35 cellular contexts compared by ENCODE assay signal in genomic region chr12:54448344-54448743, GRCh38. TPM values are rescaled to one million over a fixed set of nuclear protein-coding genes. Genes with fewer than 3 reads are reported as not detected.
"Had no signal": no experiment of that assay in that cellular context is flagged by ENCODE, and none has a peak within 500 bp of the region (broad histone marks: within the 10 kb centered on the region; RNA-seq: fewer than 3 reads in every experiment).

No MANE protein-coding gene starts in this region.

- H3K4me3 Mint-ChIP-seq: activated CD4-positive, alpha-beta memory T cell treated with anti-CD3 and anti-CD28 coated beads for 36 hours; activated CD4-positive, alpha-beta T cell treated with anti-CD3 and anti-CD28 coated beads, Interleukin-2, amount 10 ng/mL, durations not matched to agents 24 days and 14 days; activated T-cell treated with anti-CD3 and anti-CD28 coated beads, Interleukin-2, amount 50 U/mL, for 24 hours; activated T-helper 17 cell treated with anti-CD3 and anti-CD28 coated beads, Interleukin-2, amount 50 U/mL, for 72 hours; effector memory CD8-positive, alpha-beta T cell; mesothelial cell of epicardium; naive B cell; nephron progenitor cell had no signal

- H3K9me3 ChIP-seq: gastroesophageal sphincter, neutrophil, right lobe of liver, testis, transverse colon had no signal

- H3K27me3 ChIP-seq: brain microvascular endothelial cell, gastroesophageal sphincter, hepatocyte, neutrophil, right lobe of liver, testis, transverse colon had no signal

- ATAC-seq: activated T-helper 17 cell treated with anti-CD3 and anti-CD28 coated beads, Interleukin-2, amount 50 U/mL, for 72 hours; effector memory CD8-positive, alpha-beta T cell; gastroesophageal sphincter; left colon; right lobe of liver; stimulated activated naive CD8-positive, alpha-beta T cell treated with anti-CD3 and anti-CD28 coated beads, Interleukin-15, Interleukin-2, amounts not matched to agents 100 U/mL and 50 U/mL, for 24 hours had no signal

- H3K9me3 Mint-ChIP-seq: activated CD4-positive, alpha-beta memory T cell treated with anti-CD3 and anti-CD28 coated beads for 36 hours; activated CD4-positive, alpha-beta T cell treated with anti-CD3 and anti-CD28 coated beads, Interleukin-2, amount 10 ng/mL, durations not matched to agents 24 days and 14 days; activated T-cell treated with anti-CD3 and anti-CD28 coated beads, Interleukin-2, amount 50 U/mL, for 24 hours; activated T-helper 17 cell treated with anti-CD3 and anti-CD28 coated beads, Interleukin-2, amount 50 U/mL, for 72 hours; effector memory CD8-positive, alpha-beta T cell; mesothelial cell of epicardium; naive B cell; nephron progenitor cell had no signal

- H3K4me3 ChIP-seq: gastroesophageal sphincter, hepatocyte, right lobe of liver, testis, transverse colon had no signal

- H3K36me3 ChIP-seq: brain microvascular endothelial cell, gastroesophageal sphincter, neutrophil, right lobe of liver, transverse colon had no signal

- H2AFZ ChIP-seq: hepatocyte had no signal

- H3K27me3 Mint-ChIP-seq: activated CD4-positive, alpha-beta memory T cell treated with anti-CD3 and anti-CD28 coated beads for 36 hours; activated T-cell treated with anti-CD3 and anti-CD28 coated beads, Interleukin-2, amount 50 U/mL, for 24 hours; activated T-helper 17 cell treated with anti-CD3 and anti-CD28 coated beads, Interleukin-2, amount 50 U/mL, for 72 hours; naive B cell had no signal

- H3K4me1 Mint-ChIP-seq: activated CD4-positive, alpha-beta T cell treated with anti-CD3 and anti-CD28 coated beads, Interleukin-2, amount 10 ng/mL, durations not matched to agents 24 days and 14 days; activated T-helper 17 cell treated with anti-CD3 and anti-CD28 coated beads, Interleukin-2, amount 50 U/mL, for 72 hours; mesothelial cell of epicardium; nephron progenitor cell had no signal

- H3K27ac ChIP-seq: brain microvascular endothelial cell, gastroesophageal sphincter, hepatocyte, neutrophil, right lobe of liver, testis, transverse colon had no signal

- H3K4me1 ChIP-seq: testis had no signal

- H3K36me3 Mint-ChIP-seq: activated CD4-positive, alpha-beta memory T cell treated with anti-CD3 and anti-CD28 coated beads for 36 hours; mesothelial cell of epicardium; naive B cell had no signal

- H3K79me2 ChIP-seq: hepatocyte had no signal

- H3K4me2 ChIP-seq: hepatocyte had no signal

- H3K27ac Mint-ChIP-seq: activated CD4-positive, alpha-beta memory T cell treated with anti-CD3 and anti-CD28 coated beads for 36 hours; activated CD4-positive, alpha-beta T cell treated with anti-CD3 and anti-CD28 coated beads, Interleukin-2, amount 10 ng/mL, durations not matched to agents 24 days and 14 days; activated T-cell treated with anti-CD3 and anti-CD28 coated beads, Interleukin-2, amount 50 U/mL, for 24 hours; activated T-helper 17 cell treated with anti-CD3 and anti-CD28 coated beads, Interleukin-2, amount 50 U/mL, for 72 hours; effector memory CD8-positive, alpha-beta T cell; mesothelial cell of epicardium; nephron progenitor cell had no signal

- DNase-seq: activated CD4-positive, alpha-beta memory T cell treated with anti-CD3 and anti-CD28 coated beads for 36 hours; activated CD4-positive, alpha-beta T cell treated with anti-CD3 and anti-CD28 coated beads, Interleukin-2, amount 10 ng/mL, durations not matched to agents 24 days and 14 days; activated CD4-positive, CD25-positive, alpha-beta regulatory T cell treated with anti-CD3 and anti-CD28 coated beads, Interleukin-2, amount 50 U/mL, for 72 hours; activated CD8-positive, alpha-beta memory T cell treated with anti-CD3 and anti-CD28 coated beads, Interleukin-2, amount 50 U/mL, for 48 hours; activated gamma-delta T cell treated with Interleukin-2 at 50 U/mL for 16 hours; activated naive CD4-positive, alpha-beta T cell treated with anti-CD3 and anti-CD28 coated beads, Interleukin-2, amount 50 U/mL, for 16 hours; activated T-cell treated with anti-CD3 and anti-CD28 coated beads, Interleukin-2, amount 50 U/mL, for 24 hours; amniotic stem cell; brain microvascular endothelial cell; cortex of kidney; effector memory CD8-positive, alpha-beta T cell; erythroblast; kidney; left colon; mammary epithelial cell; naive B cell; nephron progenitor cell; right lobe of liver; stimulated activated CD4-positive, alpha-beta T cell treated with anti-CD3 and anti-CD28 coated beads, Interleukin-2, amount 100 ng/mL, for 48 hours; stimulated activated naive CD8-positive, alpha-beta T cell treated with anti-CD3 and anti-CD28 coated beads, Interleukin-15, Interleukin-2, amounts not matched to agents 100 U/mL and 50 U/mL, for 24 hours; T1000; testis; transverse colon had no signal

RNA-seq across cellular contexts. Expression of gene GTSF1, which starts 25.1 kb away (rescaled TPM):
- total RNA-seq: astrocyte, cardiac septum, cerebellum, fibroblast of lung, hepatocyte, mammary epithelial cell, mesothelial cell of epicardium, osteocyte, skeletal muscle tissue, transverse colon had no signal
- polyA plus RNA-seq: fibroblast of lung, hepatocyte, mammary epithelial cell had no signal

RNA-seq across cellular contexts. Expression of gene NCKAP1L, which starts 49.2 kb away (rescaled TPM):
- total RNA-seq: fibroblast of villous mesenchyme, mammary epithelial cell, osteocyte had no signal
- polyA plus RNA-seq: hepatocyte had no signal
